In the genomic region with DNA sequence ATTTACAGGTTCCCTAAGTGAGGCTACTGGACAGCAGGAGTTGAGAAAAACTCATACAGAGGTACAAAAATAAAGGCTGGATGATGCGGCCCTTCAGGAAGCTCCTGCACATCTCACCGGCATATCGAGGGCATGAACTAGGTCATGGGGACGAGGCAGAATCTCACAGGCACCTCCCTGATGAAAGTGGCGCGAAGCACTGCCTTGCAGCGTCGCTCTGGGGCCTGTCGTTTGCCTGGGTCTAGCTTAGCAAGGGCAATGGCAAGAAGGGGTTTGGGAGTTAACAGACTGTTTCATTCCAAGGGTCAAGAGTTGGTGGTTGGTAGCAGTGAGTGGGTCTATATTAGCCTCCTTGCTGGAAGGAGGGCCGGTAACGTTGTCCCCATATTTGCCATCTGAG, we compare ENCODE assay signal across 24 cellular contexts.
A peak's percentile ranks its signal among the peaks of the same experiment; 100 is the strongest.
DNase-seq lines count a peak whose midpoint lies in the region; ATAC-seq, FAIRE-seq and TF ChIP-seq lines count a peak whose summit lies in the region.
"Had no signal": no experiment of that assay in that cellular context is flagged by ENCODE, and none has a peak within 500 bp of the region (broad histone marks: within the 10 kb centered on the region; RNA-seq: fewer than 3 reads in every experiment).

No MANE protein-coding gene starts in this region.

- H3K4me1 ChIP-seq in Panc1 (ENCODE audit: control insufficient read depth, insufficient read depth, low read length) (peaks cover 26% of the 10 kb centered on the region), HepG2 (ENCODE audit: insufficient read depth, low read length) (peaks cover 74% of the 10 kb centered on the region), mucosa of rectum (ENCODE audit: control insufficient read depth in 2 of 2, insufficient read depth in 2 of 2, low read length in 2 of 2) (peaks cover 52 to 64% of the 10 kb centered on the region in 2 donors)

- in situ Hi-C loops in Panc1 (cut with HindIII; ENCODE audit: low pct_unique_long_range_greater_than_20kb, low sequenced_read_pairs): no loop called here
- in situ Hi-C loops in HepG2 (cut with HindIII; ENCODE audit: extremely low pct_ligation_motif_present, low pct_unique_long_range_greater_than_20kb): loop anchor here (10.0 kb wide), 1 partner anchor 219 kb away; no protein-coding TSS in a partner anchor

- TF ChIP-seq EP300 in HepG2 (IDR thresholded peaks at IDR 0.05; ENCODE audit: low read depth in 2 of 2, low read length in 2 of 2) (no peak), HepG2 (CRISPR knock-in tag; IDR thresholded peaks at IDR 0.05; ENCODE audit: borderline replicate concordance) (no peak)

- H3K27ac ChIP-seq in Panc1 (ENCODE audit: low read length) (peak overlapping the region; percentile 95), HepG2 (ENCODE audit: extremely low read length, insufficient read depth, low read length) (peak overlapping the region; percentile 16), mucosa of rectum (ENCODE audit: low read depth in 2 of 2, low read length in 2 of 2) (peak overlapping the region; percentile 5 to 28)
- H3K27ac ChIP-seq: PC-9, SJSA1 had no signal

- POLR2A ChIA-PET in Panc1 (lab: Charles Lee) (no interaction called here), HepG2 (lab: Yijun Ruan, JAX) (interaction anchor here (0.9 to 19.4 kb wide), 10 partner anchors 10 to 162 kb away, joined by 3 to 1137 read pairs (median 9); a partner anchor contains a TSS)

- peak overlapping the region; percentile 99; the same call in 1 of the 2 replicates for H3K4me2 ChIP-seq in HepG2 (ENCODE audit: low read depth, low read length)
- H3K4me2 ChIP-seq: PC-9 had no signal

- ATAC-seq in Panc1 (no peak), HepG2 (no peak), GM21717 (IDR thresholded peaks at IDR 0.05; ENCODE audit: unreplicated experiment) (no peak)

- H2AFZ ChIP-seq in HepG2 (ENCODE audit: low read length): no peak overlapping the region
- H2AFZ ChIP-seq: PC-9 had no signal

- no peak for TF ChIP-seq RAD21 in HepG2 (CRISPR knock-in tag; IDR thresholded peaks at IDR 0.05)

- H3K27me3 ChIP-seq in Panc1 (ENCODE audit: control insufficient read depth, insufficient read depth, low read length): no peaks in the 10 kb centered on the region
- H3K27me3 ChIP-seq in HepG2 (ENCODE audit: control insufficient read depth in 1 of 2, insufficient read depth in 2 of 2, low read length in 2 of 2): no peaks in the 10 kb centered on the region; a peak in 1 of 5 replicates
- H3K27me3 ChIP-seq in mucosa of rectum (ENCODE audit: control insufficient read depth in 2 of 2, insufficient read depth in 2 of 2, low read length in 2 of 2): no peaks in the 10 kb centered on the region
- H3K27me3 ChIP-seq: MG63, SJSA1 had no signal

- WGBS in HepG2 (ENCODE audit: low lambda C conversion rate): 93% methylated on average over 10 of the region's 11 CpGs

- peaks cover 3% of the 10 kb centered on the region; the same call in 1 of the 2 replicates for H3K9me3 ChIP-seq in Panc1 (ENCODE audit: control insufficient read depth, insufficient read depth, low read depth, low read length)
- no peaks in the 10 kb centered on the region for H3K9me3 ChIP-seq in HepG2 (ENCODE audit: low read length)
- no peaks in the 10 kb centered on the region for H3K9me3 ChIP-seq in mucosa of rectum (ENCODE audit: control insufficient read depth in 2 of 2, low read length in 2 of 2)
- H3K9me3 ChIP-seq: MG63 had no signal

- peaks cover 41% of the 10 kb centered on the region for H3K79me2 ChIP-seq in HepG2 (ENCODE audit: insufficient read depth, low read length)

- no peak overlapping the region for H3K4me3 ChIP-seq in Panc1 (ENCODE audit: low read depth in 2 of 2, low read length in 2 of 2)
- no peak overlapping the region for H3K4me3 ChIP-seq in HepG2 (replicated peaks in 1 of 3; ENCODE audit: insufficient read depth in 1 of 3, low read depth in 2 of 3, low read length in 3 of 3)
- H3K4me3 ChIP-seq in mucosa of rectum (ENCODE audit: low read length in 2 of 2): no peak overlapping the region
- H3K4me3 ChIP-seq: MG63, PC-9, SJSA1 had no signal

- CTCF ChIA-PET in Panc1 (lab: Charles Lee): interaction anchor here (0.6 kb wide), 1 partner anchor 102 kb away, joined by 4 read pairs; no protein-coding TSS in a partner anchor
- CTCF ChIA-PET in HepG2 (lab: Yijun Ruan, JAX; ENCODE audit: low intra/inter-chr PET ratio, low total read pairs): no interaction called here

- intact Hi-C loops in Panc1 (cut with micrococcal nuclease; ENCODE audit: unreplicated experiment): no loop called here
- intact Hi-C loops in HepG2 (cut with micrococcal nuclease; ENCODE audit: unreplicated experiment): no loop called here

- H3K36me3 ChIP-seq in Panc1 (ENCODE audit: control insufficient read depth, insufficient read depth, low read length): no peaks in the 10 kb centered on the region
- H3K36me3 ChIP-seq in HepG2 (replicated peaks in 1 of 2; ENCODE audit: control insufficient read depth in 1 of 2, insufficient read depth in 2 of 2, low read length in 2 of 2): no peaks in the 10 kb centered on the region
- H3K36me3 ChIP-seq in mucosa of rectum (ENCODE audit: control insufficient read depth in 2 of 2, insufficient read depth in 2 of 2, low read length in 2 of 2): no peaks in the 10 kb centered on the region
- H3K36me3 ChIP-seq: MG63, SJSA1 had no signal

- DNase-seq in Panc1 (ENCODE audit: low read depth, low spot score) (no peak), HepG2 (ENCODE audit: low spot score) (no peak), NCI-H146 (lab: John Stamatoyannopoulos, UW) (no peak), HCEC 1CT (no peak), NCI-H1694 treated with DMSO at 0.1 percent for 48 hours (lab: John Stamatoyannopoulos, UW) (no peak)
- DNase-seq: C1 segment of cervical spinal cord; CD4-positive, alpha-beta memory T cell; COR-L47; HFFc6; KG1; MG63; NCI-H1105 treated with DMSO at 0.1 percent for 48 hours; NCI-H2081; NCI-H2227 treated with DMSO at 0.1 percent for 48 hours; NCI-H526 treated with DMSO at 0.1 percent for 48 hours; Right ventricle myocardium superior; RPMI8226 had no signal

- H3K9ac ChIP-seq in HepG2 (ENCODE audit: insufficient read depth, low read depth, low read length) (no peak overlapping the region), mucosa of rectum (ENCODE audit: low read depth in 1 of 2, low read length in 2 of 2) (no peak overlapping the region)

- no peaks in the 10 kb centered on the region for H4K20me1 ChIP-seq in HepG2 (ENCODE audit: insufficient read depth, low read length)

- TF ChIP-seq CTCF in Panc1 (IDR thresholded peaks at IDR 0.05) (no peak), HepG2 (CRISPR knock-in tag; IDR thresholded peaks at IDR 0.05) (no peak)

- FAIRE-seq in HepG2 (lab: Jason Lieb, UNC): no peak
- FAIRE-seq: G401.6, H54, HTR-8/SVneo had no signal

- BruUV-seq in Panc1 (replicated peaks; lab: Mats Ljungman, UMichigan) (no TSS peak), HepG2 (replicated peaks; lab: Mats Ljungman, UMichigan) (no TSS peak)

- TF ChIP-seq POLR2A in HepG2 (IDR thresholded peaks at IDR 0.05; ENCODE audit: insufficient read depth in 1 of 2, low read depth in 2 of 2, low read length in 2 of 2): peak in 1 of 2 experiments; percentile 38; a peak in 1 of 4 replicates

TF ChIP-seq in HepG2, 621 proteins besides CTCF, POLR2A, EP300 and RAD21 (continues in another document):
- TF ChIP-seq, protein P1, sequence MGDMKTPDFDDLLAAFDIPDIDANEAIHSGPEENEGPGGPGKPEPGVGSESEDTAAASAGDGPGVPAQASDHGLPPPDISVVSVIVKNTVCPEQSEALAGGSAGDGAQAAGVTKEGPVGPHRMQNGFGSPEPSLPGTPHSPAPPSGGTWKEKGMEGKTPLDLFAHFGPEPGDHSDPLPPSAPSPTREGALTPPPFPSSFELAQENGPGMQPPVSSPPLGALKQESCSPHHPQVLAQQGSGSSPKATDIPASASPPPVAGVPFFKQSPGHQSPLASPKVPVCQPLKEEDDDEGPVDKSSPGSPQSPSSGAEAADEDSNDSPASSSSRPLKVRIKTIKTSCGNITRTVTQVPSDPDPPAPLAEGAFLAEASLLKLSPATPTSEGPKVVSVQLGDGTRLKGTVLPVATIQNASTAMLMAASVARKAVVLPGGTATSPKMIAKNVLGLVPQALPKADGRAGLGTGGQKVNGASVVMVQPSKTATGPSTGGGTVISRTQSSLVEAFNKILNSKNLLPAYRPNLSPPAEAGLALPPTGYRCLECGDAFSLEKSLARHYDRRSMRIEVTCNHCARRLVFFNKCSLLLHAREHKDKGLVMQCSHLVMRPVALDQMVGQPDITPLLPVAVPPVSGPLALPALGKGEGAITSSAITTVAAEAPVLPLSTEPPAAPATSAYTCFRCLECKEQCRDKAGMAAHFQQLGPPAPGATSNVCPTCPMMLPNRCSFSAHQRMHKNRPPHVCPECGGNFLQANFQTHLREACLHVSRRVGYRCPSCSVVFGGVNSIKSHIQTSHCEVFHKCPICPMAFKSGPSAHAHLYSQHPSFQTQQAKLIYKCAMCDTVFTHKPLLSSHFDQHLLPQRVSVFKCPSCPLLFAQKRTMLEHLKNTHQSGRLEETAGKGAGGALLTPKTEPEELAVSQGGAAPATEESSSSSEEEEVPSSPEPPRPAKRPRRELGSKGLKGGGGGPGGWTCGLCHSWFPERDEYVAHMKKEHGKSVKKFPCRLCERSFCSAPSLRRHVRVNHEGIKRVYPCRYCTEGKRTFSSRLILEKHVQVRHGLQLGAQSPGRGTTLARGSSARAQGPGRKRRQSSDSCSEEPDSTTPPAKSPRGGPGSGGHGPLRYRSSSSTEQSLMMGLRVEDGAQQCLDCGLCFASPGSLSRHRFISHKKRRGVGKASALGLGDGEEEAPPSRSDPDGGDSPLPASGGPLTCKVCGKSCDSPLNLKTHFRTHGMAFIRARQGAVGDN (CRISPR knock-in tag; IDR thresholded peaks at IDR 0.05): peak; percentile 52
- TF ChIP-seq AGO2 (optimal IDR thresholded peaks at IDR 0.05; ENCODE audit: low read depth, low read length): peak; percentile 30
- no peak for TF ChIP-seq U2AF2 (IDR thresholded peaks at IDR 0.05; ENCODE audit: low read depth, low read length)
- TF ChIP-seq PAX8 (CRISPR knock-in tag; IDR thresholded peaks at IDR 0.05; ENCODE audit: borderline replicate concordance): no peak
- TF ChIP-seq ZNF496 (CRISPR knock-in tag; IDR thresholded peaks at IDR 0.05; ENCODE audit: insufficient replicate concordance): no peak
- no peak for TF ChIP-seq ZBTB1 (CRISPR knock-in tag; IDR thresholded peaks at IDR 0.05; ENCODE audit: borderline replicate concordance)
- TF ChIP-seq, protein P2, sequence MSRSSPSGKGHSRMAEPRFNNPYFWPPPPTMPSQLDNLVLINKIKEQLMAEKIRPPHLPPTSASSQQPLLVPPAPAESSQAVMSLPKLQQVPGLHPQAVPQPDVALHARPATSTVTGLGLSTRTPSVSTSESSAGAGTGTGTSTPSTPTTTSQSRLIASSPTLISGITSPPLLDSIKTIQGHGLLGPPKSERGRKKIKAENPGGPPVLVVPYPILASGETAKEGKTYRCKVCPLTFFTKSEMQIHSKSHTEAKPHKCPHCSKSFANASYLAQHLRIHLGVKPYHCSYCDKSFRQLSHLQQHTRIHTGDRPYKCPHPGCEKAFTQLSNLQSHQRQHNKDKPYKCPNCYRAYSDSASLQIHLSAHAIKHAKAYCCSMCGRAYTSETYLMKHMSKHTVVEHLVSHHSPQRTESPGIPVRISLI (CRISPR knock-in tag; IDR thresholded peaks at IDR 0.05; ENCODE audit: borderline replicate concordance): no peak
- no peak for TF ChIP-seq PRMT3 (CRISPR knock-in tag; IDR thresholded peaks at IDR 0.05; ENCODE audit: borderline replicate concordance, low read depth)

Comparison
In these comparisons a context has a peak if more than half of its experiments do, and no peak if none do; other contexts are left out.
1. H3K27ac ChIP-seq: peak in every context shown above with its lines; median percentile 95 in Panc1; 16 in mucosa of rectum; 16 in HepG2.